In the genomic region with DNA sequence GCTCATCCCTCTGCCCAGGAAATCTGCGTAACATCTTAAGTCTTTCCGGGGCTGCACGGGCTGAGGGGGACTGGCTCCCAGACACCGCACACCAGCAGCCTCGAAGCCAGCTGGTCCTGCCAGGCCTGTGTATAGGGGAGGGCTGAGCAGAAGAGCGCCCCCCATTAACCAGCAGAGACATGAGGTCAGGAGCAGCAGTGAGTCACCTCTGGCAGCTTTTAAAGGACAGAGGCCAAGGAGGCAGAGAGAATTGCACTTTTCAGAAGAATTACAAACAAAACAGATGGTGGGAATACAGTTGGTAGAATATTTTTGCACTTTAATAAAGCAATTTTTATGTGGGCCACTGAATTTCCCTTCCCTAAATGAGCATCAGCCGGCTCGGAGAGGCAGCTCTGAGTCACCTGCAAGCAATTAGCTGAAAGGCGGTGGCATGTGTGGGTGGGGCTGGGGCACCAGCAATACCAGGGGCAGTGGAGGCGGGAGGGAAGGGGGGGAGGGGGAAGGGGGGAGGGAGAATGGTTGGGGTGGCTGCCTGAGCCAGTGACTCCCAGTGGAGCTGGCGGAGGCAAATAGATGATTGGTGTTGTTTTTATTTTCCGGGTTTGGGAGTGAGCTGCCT, we compare ENCODE assay signal across 9 cellular contexts. TPM values are rescaled to one million over a fixed set of nuclear protein-coding genes. Genes with fewer than 3 reads are reported as not detected.
A peak's percentile ranks its signal among the peaks of the same experiment; 100 is the strongest.
DNase-seq lines count a peak whose midpoint lies in the region; ATAC-seq and TF ChIP-seq lines count a peak whose summit lies in the region.
"Had no signal": no experiment of that assay in that cellular context is flagged by ENCODE, and none has a peak within 500 bp of the region (broad histone marks: within the 10 kb centered on the region; RNA-seq: fewer than 3 reads in every experiment).

No MANE protein-coding gene starts in this region.

- H3K9me3 Mint-ChIP-seq in nephron progenitor cell: no peaks in the 10 kb centered on the region
- no peaks in the 10 kb centered on the region for H3K9me3 Mint-ChIP-seq in T-helper 2 cell treated with Interferon-gamma antibody and Interleukin-4, amounts not matched to agents 5 μg/mL and 100 μg/mL, for 36 hours
- H3K9me3 Mint-ChIP-seq: nephron had no signal

- H3K4me1 Mint-ChIP-seq in nephron progenitor cell: peaks cover 63% of the 10 kb centered on the region
- no peaks in the 10 kb centered on the region for H3K4me1 Mint-ChIP-seq in T-helper 2 cell treated with Interferon-gamma antibody and Interleukin-4, amounts not matched to agents 5 μg/mL and 100 μg/mL, for 36 hours (ENCODE audit: low read depth)

- H3K27me3 Mint-ChIP-seq in nephron progenitor cell (ENCODE audit: low read depth, poor library complexity): peaks cover 22% of the 10 kb centered on the region
- peaks cover 10% of the 10 kb centered on the region for H3K27me3 Mint-ChIP-seq in T-helper 2 cell treated with Interferon-gamma antibody and Interleukin-4, amounts not matched to agents 5 μg/mL and 100 μg/mL, for 36 hours (ENCODE audit: low read depth)

- H3K9me3 ChIP-seq in ES-I3 (ENCODE audit: control insufficient read depth, insufficient read depth, low read length): no peaks in the 10 kb centered on the region

- H3K9ac ChIP-seq in ES-I3 (ENCODE audit: low read depth, low read length): peak overlapping the region; percentile 40

- H3K4me3 Mint-ChIP-seq in nephron progenitor cell: peak overlapping the region; percentile 29
- H3K4me3 Mint-ChIP-seq in T-helper 2 cell treated with Interferon-gamma antibody and Interleukin-4, amounts not matched to agents 5 μg/mL and 100 μg/mL, for 36 hours: no peak overlapping the region
- H3K4me3 Mint-ChIP-seq: nephron had no signal

- TF ChIP-seq CTCF in astrocyte of the spinal cord (IDR thresholded peaks at IDR 0.05; ENCODE audit: low read depth, low read length) (no peak), nephron progenitor cell (IDR thresholded peaks at IDR 0.05) (no peak), omental fat pad (IDR thresholded peaks at IDR 0.05) (no peak)

- in situ Hi-C loops in astrocyte of the spinal cord (cut with HindIII; ENCODE audit: low sequenced_read_pairs): no loop called here

- ATAC-seq in omental fat pad (ENCODE audit: low FRiP score) (no peak), HG03442 (IDR thresholded peaks at IDR 0.05; ENCODE audit: unreplicated experiment) (no peak)

- no peaks in the 10 kb centered on the region for H3K36me3 ChIP-seq in ES-I3 (ENCODE audit: insufficient read depth, low read length)

- H3K4me3 ChIP-seq in astrocyte of the spinal cord (ENCODE audit: low read depth, low read length): no peak overlapping the region

- H3K27ac Mint-ChIP-seq in nephron progenitor cell: no peak overlapping the region
- no peak overlapping the region for H3K27ac Mint-ChIP-seq in T-helper 2 cell treated with Interferon-gamma antibody and Interleukin-4, amounts not matched to agents 5 μg/mL and 100 μg/mL, for 36 hours

- no peaks in the 10 kb centered on the region for H3K36me3 Mint-ChIP-seq in nephron progenitor cell (ENCODE audit: low read depth)
- no peaks in the 10 kb centered on the region for H3K36me3 Mint-ChIP-seq in T-helper 2 cell treated with Interferon-gamma antibody and Interleukin-4, amounts not matched to agents 5 μg/mL and 100 μg/mL, for 36 hours (ENCODE audit: low read depth)

- H3K4me1 ChIP-seq in ES-I3 (ENCODE audit: insufficient read depth, low read length): peaks cover 24% of the 10 kb centered on the region

- DNase-seq in NCI-H146 (lab: John Stamatoyannopoulos, UW): peak; percentile 62
- DNase-seq in astrocyte of the spinal cord (ENCODE audit: low read depth, low spot score): peak; percentile 56
- DNase-seq in nephron progenitor cell: no peak
- DNase-seq in NCI-H82 treated with DMSO at 0.1 percent for 48 hours (lab: John Stamatoyannopoulos, UW; ENCODE audit: unreplicated experiment): no peak
- no peak for DNase-seq in T-helper 2 cell treated with Interferon-gamma antibody and Interleukin-4, amounts not matched to agents 5 μg/mL and 100 μg/mL, for 36 hours (ENCODE audit: low spot score)
- DNase-seq in omental fat pad (ENCODE audit: low spot score): no peak

RNA-seq across cellular contexts. Expression of a gene that starts 39.1 kb away (rescaled TPM):
- 1 to 10 TPM in 1 of 4 donors, under 1 TPM in 3; 0.19 to 1.6 (median 0.57) TPM for total RNA-seq in omental fat pad

Comparison
In these comparisons a context has a peak if more than half of its experiments do, and no peak if none do; other contexts are left out.
1. DNase-seq: peak in NCI-H146 (single experiment) and astrocyte of the spinal cord (single experiment); none in nephron progenitor cell (single experiment), NCI-H82 treated with DMSO at 0.1 percent for 48 hours (single experiment), T-helper 2 cell treated with Interferon-gamma antibody and Interleukin-4, amounts not matched to agents 5 μg/mL and 100 μg/mL, for 36 hours (single experiment) and omental fat pad (single experiment).